In the genomic region with DNA sequence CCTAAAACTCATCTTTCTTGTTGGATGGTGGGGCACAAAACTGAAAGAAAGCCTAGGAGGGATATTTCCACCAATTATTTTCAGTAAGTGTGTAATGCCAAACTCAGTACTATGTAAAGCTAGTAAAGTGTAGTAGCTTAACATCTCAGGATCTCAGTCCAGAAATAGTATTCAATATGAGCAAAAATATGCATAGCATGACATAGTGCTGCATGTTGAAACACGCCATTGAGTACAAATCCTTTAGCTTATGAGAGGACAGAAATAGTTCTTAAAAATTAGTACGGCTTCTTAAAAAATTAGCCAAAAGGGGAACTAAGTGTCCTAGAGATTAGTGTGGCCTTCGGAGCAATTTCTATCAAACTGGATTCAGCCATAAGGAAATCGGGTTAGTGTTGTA, we compare ENCODE assay signal across 20 cellular contexts. TPM values are rescaled to one million over a fixed set of nuclear protein-coding genes. Genes with fewer than 3 reads are reported as not detected.
DNase-seq lines count a peak whose midpoint lies in the region; ATAC-seq, FAIRE-seq and TF ChIP-seq lines count a peak whose summit lies in the region.
"Had no signal": no experiment of that assay in that cellular context is flagged by ENCODE, and none has a peak within 500 bp of the region (broad histone marks: within the 10 kb centered on the region; RNA-seq: fewer than 3 reads in every experiment).

No MANE protein-coding gene starts in this region.

- no peak overlapping the region for H3K4me3 Mint-ChIP-seq in activated naive CD4-positive, alpha-beta T cell treated with anti-CD3 and anti-CD28 coated beads, Interleukin-2, amount 50 U/mL, for 24 hours
- H3K4me3 Mint-ChIP-seq: CD4-positive, alpha-beta memory T cell; IgD-negative memory B cell had no signal

- no peak for ATAC-seq in GM18502 (IDR thresholded peaks at IDR 0.05; ENCODE audit: poor library complexity, unreplicated experiment)
- ATAC-seq in GM19035 (IDR thresholded peaks at IDR 0.05; ENCODE audit: unreplicated experiment), result no peak
- ATAC-seq: Panc1, Right ventricle myocardium inferior had no signal

- H3K4me3 ChIP-seq in keratinocyte (ENCODE audit: control insufficient read depth in 2 of 3, extremely low read depth in 1 of 3, insufficient read depth in 2 of 3, low read depth in 1 of 3, low read length in 3 of 3), result peak overlapping the region in 2 of 3 experiments; percentile 11 to 46
- H3K4me3 ChIP-seq: BLaER1 treated with 17β-estradiol and CSF1 and Interleukin-3, amounts not matched to agents 10 nM and 100 nM had no signal

- H3K4me1 ChIP-seq in keratinocyte (ENCODE audit: control insufficient read depth, extremely low read depth, insufficient read depth, low read length), result peaks cover 38% of the 10 kb centered on the region
- H3K4me1 ChIP-seq: Caco-2 had no signal

- DNase-seq in activated naive CD4-positive, alpha-beta T cell (lab: John Stamatoyannopoulos, UW), result no peak
- peak; percentile 4 for DNase-seq in epidermal melanocyte (ENCODE audit: insufficient read length, low spot score)
- DNase-seq in keratinocyte (ENCODE audit: low read depth, low spot score), result no peak
- DNase-seq in SIG-M5 (lab: John Stamatoyannopoulos, UW), result no peak
- DNase-seq: 8988T; Caco-2; CD4-positive, alpha-beta memory T cell; DMS 273 treated with DMSO at 0.1 percent for 48 hours; DMS79 treated with DMSO at 0.1 percent for 48 hours; NCI-H1417 treated with DMSO at 0.1 percent for 48 hours; NCI-H187; NCI-H446 treated with DMSO at 0.1 percent for 48 hours; NCI-H526 treated with DMSO at 0.1 percent for 48 hours had no signal

- no peaks in the 10 kb centered on the region for H3K79me2 ChIP-seq in keratinocyte (ENCODE audit: control insufficient read depth, insufficient read depth, low read length)

- H3K27ac Mint-ChIP-seq in activated naive CD4-positive, alpha-beta T cell treated with anti-CD3 and anti-CD28 coated beads, Interleukin-2, amount 50 U/mL, for 24 hours, result peak overlapping the region; percentile 23
- H3K27ac Mint-ChIP-seq: IgD-negative memory B cell had no signal

- H3K36me3 ChIP-seq in keratinocyte (ENCODE audit: control insufficient read depth in 2 of 2, extremely low read depth in 1 of 2, insufficient read depth in 2 of 2, low read length in 2 of 2), result no peaks in the 10 kb centered on the region
- H3K36me3 ChIP-seq: BLaER1 treated with 17β-estradiol and CSF1 and Interleukin-3, amounts not matched to agents 10 nM and 100 nM had no signal

- H3K27ac ChIP-seq in keratinocyte (ENCODE audit: control insufficient read depth, insufficient read depth, low read length), result peak overlapping the region; percentile 75
- H3K27ac ChIP-seq: BLaER1 treated with 17β-estradiol and CSF1 and Interleukin-3, amounts not matched to agents 10 nM and 100 nM had no signal

- H3K9ac ChIP-seq in keratinocyte (ENCODE audit: control insufficient read depth, extremely low read depth, insufficient read depth, low read length), result peak overlapping the region; percentile 48
- H3K9ac ChIP-seq: BLaER1 treated with 17β-estradiol and CSF1 and Interleukin-3, amounts not matched to agents 10 nM and 100 nM had no signal

- H3K9me1 ChIP-seq in keratinocyte (ENCODE audit: control insufficient read depth, extremely low read depth, insufficient read depth, low read length), result no peaks in the 10 kb centered on the region

- no peak for TF ChIP-seq CTCF in keratinocyte (optimal IDR thresholded peaks at IDR 0.05 in 1 of 3, IDR thresholded peaks at IDR 0.05 in 1 of 3, conservative IDR thresholded peaks at IDR 0.05 in 1 of 3; ENCODE audit: extremely low read depth in 1 of 3, insufficient read depth in 2 of 3, low read length in 3 of 3)

- no peaks in the 10 kb centered on the region for H3K27me3 Mint-ChIP-seq in activated naive CD4-positive, alpha-beta T cell treated with anti-CD3 and anti-CD28 coated beads, Interleukin-2, amount 50 U/mL, for 24 hours
- H3K27me3 Mint-ChIP-seq: CD4-positive, alpha-beta memory T cell; IgD-negative memory B cell had no signal

- no peaks in the 10 kb centered on the region for H3K9me3 ChIP-seq in keratinocyte (ENCODE audit: control insufficient read depth, low read depth, low read length)
- H3K9me3 ChIP-seq: Caco-2 had no signal

- FAIRE-seq in keratinocyte (lab: Jason Lieb, UNC), result peak; percentile 90

- H3K4me2 ChIP-seq in keratinocyte (ENCODE audit: control insufficient read depth, extremely low read depth, insufficient read depth, low read depth, low read length), result peak overlapping the region; percentile 65
- H3K4me2 ChIP-seq: BLaER1 treated with 17β-estradiol and CSF1 and Interleukin-3, amounts not matched to agents 10 nM and 100 nM had no signal

- no peaks in the 10 kb centered on the region for H3K9me3 Mint-ChIP-seq in activated naive CD4-positive, alpha-beta T cell treated with anti-CD3 and anti-CD28 coated beads, Interleukin-2, amount 50 U/mL, for 24 hours

- dilution Hi-C loops in keratinocyte (cut with MboI; ENCODE audit: extremely low pct_ligation_motif_present, low sequenced_read_pairs), result no loop called here

- H4K20me1 ChIP-seq in keratinocyte (ENCODE audit: control insufficient read depth, extremely low read depth, insufficient read depth, low read length), result no peaks in the 10 kb centered on the region
- H4K20me1 ChIP-seq: BLaER1 treated with 17β-estradiol and CSF1 and Interleukin-3, amounts not matched to agents 10 nM and 100 nM had no signal

- no peaks in the 10 kb centered on the region for H3K27me3 ChIP-seq in keratinocyte (ENCODE audit: control insufficient read depth, extremely low read depth, insufficient read depth, low read length)
- H3K27me3 ChIP-seq: BLaER1 treated with 17β-estradiol and CSF1 and Interleukin-3, amounts not matched to agents 10 nM and 100 nM had no signal

- no peaks in the 10 kb centered on the region for H3K4me1 Mint-ChIP-seq in activated naive CD4-positive, alpha-beta T cell treated with anti-CD3 and anti-CD28 coated beads, Interleukin-2, amount 50 U/mL, for 24 hours

- H2AFZ ChIP-seq in keratinocyte (ENCODE audit: control insufficient read depth, low read length), result peak overlapping the region; percentile 96

- H3K36me3 Mint-ChIP-seq in activated naive CD4-positive, alpha-beta T cell treated with anti-CD3 and anti-CD28 coated beads, Interleukin-2, amount 50 U/mL, for 24 hours, result no peaks in the 10 kb centered on the region
- H3K36me3 Mint-ChIP-seq: CD4-positive, alpha-beta memory T cell; IgD-negative memory B cell had no signal

RNA-seq across cellular contexts. Expression of gene ATL2, which starts 21.7 kb away (rescaled TPM):
- polyA plus RNA-seq in keratinocyte, result 49.6 to 83.2 TPM (median 65.6 TPM) in 3 replicates
- 236 TPM for polyA plus RNA-seq in keratinocyte (2011; ENCODE audit: low read depth)
- polyA plus RNA-seq in keratinocyte (2011; cell fraction: cytosol; rRNA removed), result 27.2 and 29.0 TPM in 2 replicates
- polyA plus RNA-seq in keratinocyte (2011; cell fraction: nucleus; rRNA removed), result 95.0 and 163 TPM in 2 replicates
- polyA plus RNA-seq in keratinocyte (2012; ENCODE audit: low replicate concordance), result 51.7 and 77.6 TPM in 2 replicates
- polyA minus RNA-seq in keratinocyte, result 9.9 to 159 TPM (median 58.7 TPM) in 3 replicates
- polyA minus RNA-seq in keratinocyte (2011; cell fraction: cytosol; rRNA and poly(A)+ RNA removed), result 34.5 TPM
- polyA minus RNA-seq in keratinocyte (2011; cell fraction: nucleus; rRNA and poly(A)+ RNA removed), result 86.1 and 121 TPM in 2 replicates
